ENCODE assay signal across 18 cellular contexts in genomic region chr18:23183356-23184150, GRCh38. TPM values are rescaled to one million over a fixed set of nuclear protein-coding genes. Genes with fewer than 3 reads are reported as not detected.
DNase-seq lines count a peak whose midpoint lies in the region; ATAC-seq, FAIRE-seq and TF ChIP-seq lines count a peak whose summit lies in the region.
"Had no signal": no experiment of that assay in that cellular context is flagged by ENCODE, and none has a peak within 500 bp of the region (broad histone marks: within the 10 kb centered on the region; RNA-seq: fewer than 3 reads in every experiment).

No MANE protein-coding gene starts in this region.

- intact Hi-C loops in kidney (cut with DNase I) (loop anchor here (10.0 kb wide), 1 partner anchor 51 kb away; no protein-coding TSS in a partner anchor), PC-3 (cut with micrococcal nuclease) (no loop called here)

- no peak for TF ChIP-seq CTCF in nephron progenitor cell (IDR thresholded peaks at IDR 0.05)
- no peak for TF ChIP-seq CTCF in kidney (IDR thresholded peaks at IDR 0.05; ENCODE audit: borderline replicate concordance, extremely low read depth, insufficient read depth)
- TF ChIP-seq CTCF in PC-3 (conservative IDR thresholded peaks at IDR 0.05; ENCODE audit: low read depth, low read length): no peak

- no peak overlapping the region for H3K27ac ChIP-seq in kidney (ENCODE audit: low read depth in 2 of 2, low read length in 2 of 2)
- no peak overlapping the region for H3K27ac ChIP-seq in PC-3 (ENCODE audit: low read length)
- H3K27ac ChIP-seq: cardiac muscle cell, stomach had no signal

- H3K36me3 ChIP-seq in kidney (ENCODE audit: control insufficient read depth in 1 of 2, insufficient read depth in 2 of 2, low read length in 2 of 2): no peaks in the 10 kb centered on the region
- H3K36me3 ChIP-seq in PC-3 (ENCODE audit: low read depth, low read length): no peaks in the 10 kb centered on the region
- H3K36me3 ChIP-seq: cardiac muscle cell had no signal

- H3K4me1 Mint-ChIP-seq in nephron progenitor cell: peaks cover 67% of the 10 kb centered on the region

- POLR2A ChIA-PET in PC-3 (lab: Charles Lee; ENCODE audit: unreplicated experiment): no interaction called here

- no peak overlapping the region for H3K4me3 Mint-ChIP-seq in nephron progenitor cell
- H3K4me3 Mint-ChIP-seq: naive B cell had no signal

- H2AFZ ChIP-seq in PC-3 (ENCODE audit: low read length): no peak overlapping the region

- no TSS peak for BruUV-seq in PC-3 (replicated peaks; lab: Mats Ljungman, UMichigan)

- H3K4me1 ChIP-seq in kidney (ENCODE audit: control insufficient read depth in 1 of 2, insufficient read depth in 1 of 2, low read depth in 1 of 2, low read length in 2 of 2) (peaks cover 0 to 9% of the 10 kb centered on the region in 2 donors), PC-3 (ENCODE audit: insufficient read depth, low read length) (no peaks in the 10 kb centered on the region)

- H3K9me3 Mint-ChIP-seq in nephron progenitor cell: no peaks in the 10 kb centered on the region
- H3K9me3 Mint-ChIP-seq: naive B cell had no signal

- no peaks in the 10 kb centered on the region for H3K79me2 ChIP-seq in PC-3 (ENCODE audit: low read length)

- no peaks in the 10 kb centered on the region for H3K9me3 ChIP-seq in kidney (ENCODE audit: control insufficient read depth in 1 of 2, low read length in 2 of 2)
- H3K9me3 ChIP-seq in PC-3 (ENCODE audit: low read length): no peaks in the 10 kb centered on the region
- H3K9me3 ChIP-seq: stomach had no signal

- H3K36me3 Mint-ChIP-seq in nephron progenitor cell (ENCODE audit: low read depth): no peaks in the 10 kb centered on the region
- H3K36me3 Mint-ChIP-seq: naive B cell had no signal

- CTCF ChIA-PET in PC-3 (lab: Charles Lee): no interaction called here

- peaks cover 3% of the 10 kb centered on the region for H3K27me3 Mint-ChIP-seq in nephron progenitor cell (ENCODE audit: low read depth, poor library complexity)
- H3K27me3 Mint-ChIP-seq: naive B cell had no signal

- peak overlapping the region; percentile 86 for H3K27ac Mint-ChIP-seq in nephron progenitor cell

- no peak for FAIRE-seq in kidney (lab: Jason Lieb, UNC)
- FAIRE-seq: frontal cortex, TTC549 had no signal

- DNase-seq in AG08396 (ENCODE audit: low spot score): peak; percentile 38
- DNase-seq in HCEC 1CT: peak; percentile 44
- DNase-seq in dedifferentiated amniotic fluid mesenchymal stem cell (ENCODE audit: extremely low spot score): peak; percentile 46
- no peak for DNase-seq in nephron progenitor cell
- no peak for DNase-seq in amniotic stem cell (lab: John Stamatoyannopoulos, UW)
- no peak for DNase-seq in kidney
- no peak for DNase-seq in PC-3
- no peak for DNase-seq in RPMI8226
- DNase-seq: activated naive CD4-positive, alpha-beta T cell treated with anti-CD3 and anti-CD28 coated beads, Interleukin-2, amount 50 U/mL, for 16 hours; Calu3; effector CD8-positive, alpha-beta T cell; naive B cell; stomach had no signal

- H3F3A ChIP-seq in PC-3 (ENCODE audit: low read length, unreplicated experiment): no peaks in the 10 kb centered on the region

- no peak overlapping the region for H3K9ac ChIP-seq in kidney (ENCODE audit: low read length in 2 of 2)
- H3K9ac ChIP-seq in PC-3 (ENCODE audit: low read length): no peak overlapping the region

- H3K4me2 ChIP-seq in PC-3 (ENCODE audit: low read length): no peak overlapping the region

- ATAC-seq in PC-3: no peak
- ATAC-seq: Panc1, SK-N-SH treated with all-trans-retinoic acid at 6 μM for 48 hours had no signal

- no peak overlapping the region for H3K4me3 ChIP-seq in kidney (ENCODE audit: low read length in 2 of 2)
- no peak overlapping the region for H3K4me3 ChIP-seq in PC-3 (ENCODE audit: low read length)
- H3K4me3 ChIP-seq: cardiac muscle cell, stomach had no signal

- H3K27me3 ChIP-seq in PC-3 (ENCODE audit: low read length): no peaks in the 10 kb centered on the region
- H3K27me3 ChIP-seq: cardiac muscle cell, stomach had no signal

- no peaks in the 10 kb centered on the region for H3K9me2 ChIP-seq in PC-3 (replicated peaks; ENCODE audit: low read length)

- no peaks in the 10 kb centered on the region for H4K20me1 ChIP-seq in PC-3 (ENCODE audit: low read length)

RNA-seq across cellular contexts. Expression of gene CABLES1, which starts 48.3 kb away (rescaled TPM):
- 40.5 TPM for total RNA-seq in kidney
- polyA plus RNA-seq in kidney (ENCODE audit: insufficient read depth, low read depth, low replicate concordance): 7.6 TPM
- 18.6 and 20.5 TPM in 2 replicates for total RNA-seq in PC-3 (2014; rRNA removed)

Comparison
In these comparisons a context has a peak if more than half of its experiments do, and no peak if none do; other contexts are left out.
1. DNase-seq: peak in AG08396 (single experiment), HCEC 1CT (single experiment) and dedifferentiated amniotic fluid mesenchymal stem cell (single experiment); none in nephron progenitor cell (single experiment), amniotic stem cell (single experiment), kidney (single experiment), PC-3 (single experiment) and RPMI8226 (single experiment).